Comparison of ENCODE assay signal across 37 cellular contexts in the genomic region with DNA sequence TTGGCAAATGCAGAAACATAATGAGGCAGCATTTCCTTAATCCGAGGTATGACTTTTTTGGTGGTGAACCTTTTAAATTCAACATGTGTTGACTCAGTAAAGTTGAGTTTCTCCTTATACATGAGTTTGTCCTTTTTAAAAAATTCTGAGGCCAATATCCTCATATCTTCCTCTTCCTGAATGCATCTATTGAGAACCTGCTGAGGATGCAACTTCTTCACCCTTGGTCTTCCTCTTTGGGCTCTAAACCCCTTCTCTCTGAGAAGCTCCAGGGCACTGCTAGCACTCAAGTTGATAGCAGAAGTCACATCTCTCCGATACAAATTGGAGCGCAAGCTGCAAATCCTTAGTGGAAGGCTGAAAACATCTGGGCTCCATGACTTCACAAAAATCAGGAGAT. TPM values are rescaled to one million over a fixed set of nuclear protein-coding genes. Genes with fewer than 3 reads are reported as not detected.
"Had no signal": no experiment of that assay in that cellular context is flagged by ENCODE, and none has a peak within 500 bp of the region (broad histone marks: within the 10 kb centered on the region; RNA-seq: fewer than 3 reads in every experiment).

No MANE protein-coding gene starts in this region.

- H3K4me1 Mint-ChIP-seq: activated B cell treated with CpG ODN at 0.5 μM for 24 hours; activated naive CD4-positive, alpha-beta T cell treated with anti-CD3 and anti-CD28 coated beads, Interleukin-2, amount 50 U/mL, for 24 hours; activated naive CD8-positive, alpha-beta T cell treated with anti-CD3 and anti-CD28 coated beads, Interleukin-2, amount 10 ng/mL, durations not matched to agents 7 days and 5 days; brain; central memory CD8-positive, alpha-beta T cell had no signal

- H3K4me3 Mint-ChIP-seq: activated B cell treated with CpG ODN at 0.5 μM for 24 hours; activated CD4-positive, alpha-beta memory T cell treated with anti-CD3 and anti-CD28 coated beads for 36 hours; activated CD4-positive, alpha-beta T cell treated with anti-CD3 and anti-CD28 coated beads, Interleukin-2, amount 10 ng/mL, durations not matched to agents 24 days and 14 days; activated CD8-positive, alpha-beta T cell treated with anti-CD3 and anti-CD28 coated beads for 36 hours; activated naive CD4-positive, alpha-beta T cell treated with anti-CD3 and anti-CD28 coated beads, Interleukin-2, amount 10 ng/mL, durations not matched to agents 7 days and 5 days; activated naive CD4-positive, alpha-beta T cell treated with anti-CD3 and anti-CD28 coated beads, Interleukin-2, amount 50 U/mL, for 24 hours; activated naive CD8-positive, alpha-beta T cell; activated naive CD8-positive, alpha-beta T cell treated with anti-CD3 and anti-CD28 coated beads, Interleukin-2, amount 10 ng/mL, durations not matched to agents 7 days and 5 days; activated naive CD8-positive, alpha-beta T cell treated with anti-CD3 and anti-CD28 coated beads, Interleukin-2, amount 50 U/mL, for 24 hours; activated T-cell treated with anti-CD3 and anti-CD28 coated beads, Interleukin-2, amount 50 U/mL, for 24 hours; brain; central memory CD8-positive, alpha-beta T cell; T-helper 1 cell treated with Interleukin-12 subunit alpha and Interleukin-12 subunit beta and Interleukin-4 antibody, amounts not matched to agents 30 μg/mL and 1 μg/mL, for 36 hours; T-helper 2 cell treated with Interferon-gamma antibody and Interleukin-4, amounts not matched to agents 5 μg/mL and 100 μg/mL, for 36 hours had no signal

- DNase-seq: activated B cell treated with CpG ODN at 0.5 μM for 24 hours; activated CD4-positive, alpha-beta memory T cell treated with anti-CD3 and anti-CD28 coated beads for 36 hours; activated CD4-positive, alpha-beta T cell treated with anti-CD3 and anti-CD28 coated beads for 4 hours; activated CD4-positive, alpha-beta T cell treated with anti-CD3 and anti-CD28 coated beads, Interleukin-2, amount 10 ng/mL, durations not matched to agents 24 days and 14 days; activated CD4-positive, alpha-beta T cell treated with anti-CD3 and anti-CD28 coated beads, Interleukin-2, amount 50 U/mL, for 1 hour; activated CD4-positive, alpha-beta T cell treated with anti-CD3 and anti-CD28 coated beads, Interleukin-2, amount 50 U/mL, for 4 hours; activated CD4-positive, CD25-positive, alpha-beta regulatory T cell treated with anti-CD3 and anti-CD28 coated beads, Interleukin-2, amount 50 U/mL, for 72 hours; activated CD8-positive, alpha-beta memory T cell treated with anti-CD3 and anti-CD28 coated beads, Interleukin-2, amount 50 U/mL, for 48 hours; activated CD8-positive, alpha-beta T cell treated with anti-CD3 and anti-CD28 coated beads for 36 hours; activated effector memory CD4-positive, alpha-beta T cell treated with Interleukin-2 at 50 U/mL for 16 hours; activated gamma-delta T cell; activated naive CD4-positive, alpha-beta T cell treated with anti-CD3 and anti-CD28 coated beads, Interleukin-2, amount 10 ng/mL, durations not matched to agents 7 days and 5 days; activated naive CD4-positive, alpha-beta T cell treated with Interleukin-2 at 50 U/mL for 16 hours; activated naive CD8-positive, alpha-beta T cell treated with anti-CD3 and anti-CD28 coated beads, Interleukin-2, amount 10 ng/mL, durations not matched to agents 7 days and 5 days; activated naive CD8-positive, alpha-beta T cell treated with anti-CD3 and anti-CD28 coated beads, Interleukin-2, amount 50 U/mL, for 24 hours; activated T-cell treated with anti-CD3 and anti-CD28 coated beads, Interleukin-2, amount 50 U/mL, for 24 hours; activated T-cell treated with anti-CD3 and anti-CD28 coated beads, Interleukin-2, amount 50 U/mL, for 48 hours; amygdala; anterior cingulate cortex; caudate nucleus; cerebellar nuclear complex; T-helper 1 cell; T-helper 2 cell; T-helper 9 cell had no signal

- H3K4me1 ChIP-seq: ascending aorta had no signal

- ATAC-seq: activated CD8-positive, alpha-beta T cell treated with anti-CD3 and anti-CD28 coated beads for 36 hours; activated naive CD8-positive, alpha-beta T cell treated with anti-CD3 and anti-CD28 coated beads, Interleukin-2, amount 50 U/mL, for 24 hours had no signal

- H3K27ac Mint-ChIP-seq: activated B cell treated with CpG ODN at 0.5 μM for 24 hours; activated CD4-positive, alpha-beta memory T cell treated with anti-CD3 and anti-CD28 coated beads for 36 hours; activated CD4-positive, alpha-beta T cell treated with anti-CD3 and anti-CD28 coated beads, Interleukin-2, amount 10 ng/mL, durations not matched to agents 24 days and 14 days; activated CD8-positive, alpha-beta T cell treated with anti-CD3 and anti-CD28 coated beads for 36 hours; activated naive CD4-positive, alpha-beta T cell treated with anti-CD3 and anti-CD28 coated beads, Interleukin-2, amount 10 ng/mL, durations not matched to agents 7 days and 5 days; activated naive CD4-positive, alpha-beta T cell treated with anti-CD3 and anti-CD28 coated beads, Interleukin-2, amount 50 U/mL, for 24 hours; activated naive CD8-positive, alpha-beta T cell; activated naive CD8-positive, alpha-beta T cell treated with anti-CD3 and anti-CD28 coated beads, Interleukin-2, amount 10 ng/mL, durations not matched to agents 7 days and 5 days; activated naive CD8-positive, alpha-beta T cell treated with anti-CD3 and anti-CD28 coated beads, Interleukin-2, amount 50 U/mL, for 24 hours; activated T-cell treated with anti-CD3 and anti-CD28 coated beads, Interleukin-2, amount 50 U/mL, for 24 hours; activated T-helper 2 cell treated with anti-CD3 and anti-CD28 coated beads, Interferon-gamma antibody, Interleukin-2, Interleukin-4, amounts not matched to agents 10 μg/mL and 5 μg/mL and 100 μg/mL, durations not matched to agents 14 hours and 24 hours and 36 hours; brain; T-helper 1 cell treated with Interleukin-12 subunit alpha and Interleukin-12 subunit beta and Interleukin-4 antibody, amounts not matched to agents 30 μg/mL and 1 μg/mL, for 36 hours; T-helper 2 cell treated with Interferon-gamma antibody and Interleukin-4, amounts not matched to agents 5 μg/mL and 100 μg/mL, for 36 hours had no signal

- H3K36me3 ChIP-seq: ascending aorta, cardiac muscle cell had no signal

- H3K27ac ChIP-seq: ascending aorta, cardiac muscle cell, VCaP had no signal

- H3K9me3 Mint-ChIP-seq: activated B cell treated with CpG ODN at 0.5 μM for 24 hours; activated CD4-positive, alpha-beta memory T cell treated with anti-CD3 and anti-CD28 coated beads for 36 hours; activated CD4-positive, alpha-beta T cell treated with anti-CD3 and anti-CD28 coated beads, Interleukin-2, amount 10 ng/mL, durations not matched to agents 24 days and 14 days; activated CD8-positive, alpha-beta T cell treated with anti-CD3 and anti-CD28 coated beads for 36 hours; activated naive CD4-positive, alpha-beta T cell treated with anti-CD3 and anti-CD28 coated beads, Interleukin-2, amount 10 ng/mL, durations not matched to agents 7 days and 5 days; activated naive CD4-positive, alpha-beta T cell treated with anti-CD3 and anti-CD28 coated beads, Interleukin-2, amount 50 U/mL, for 24 hours; activated naive CD8-positive, alpha-beta T cell treated with anti-CD3 and anti-CD28 coated beads, Interleukin-2, amount 10 ng/mL, durations not matched to agents 7 days and 5 days; activated naive CD8-positive, alpha-beta T cell treated with anti-CD3 and anti-CD28 coated beads, Interleukin-2, amount 50 U/mL, for 24 hours; activated T-cell treated with anti-CD3 and anti-CD28 coated beads, Interleukin-2, amount 50 U/mL, for 24 hours; activated T-helper 2 cell treated with anti-CD3 and anti-CD28 coated beads, Interferon-gamma antibody, Interleukin-2, Interleukin-4, amounts not matched to agents 10 μg/mL and 5 μg/mL and 100 μg/mL, durations not matched to agents 14 hours and 24 hours and 36 hours; brain; central memory CD8-positive, alpha-beta T cell; T-helper 1 cell treated with Interleukin-12 subunit alpha and Interleukin-12 subunit beta and Interleukin-4 antibody, amounts not matched to agents 30 μg/mL and 1 μg/mL, for 36 hours; T-helper 2 cell treated with Interferon-gamma antibody and Interleukin-4, amounts not matched to agents 5 μg/mL and 100 μg/mL, for 36 hours had no signal

- H3K36me3 Mint-ChIP-seq: activated CD4-positive, alpha-beta memory T cell treated with anti-CD3 and anti-CD28 coated beads for 36 hours; activated naive CD4-positive, alpha-beta T cell treated with anti-CD3 and anti-CD28 coated beads, Interleukin-2, amount 10 ng/mL, durations not matched to agents 7 days and 5 days; activated naive CD4-positive, alpha-beta T cell treated with anti-CD3 and anti-CD28 coated beads, Interleukin-2, amount 50 U/mL, for 24 hours; activated naive CD8-positive, alpha-beta T cell; activated naive CD8-positive, alpha-beta T cell treated with anti-CD3 and anti-CD28 coated beads, Interleukin-2, amount 10 ng/mL, durations not matched to agents 7 days and 5 days; brain had no signal

- H3K4me3 ChIP-seq: ascending aorta, cardiac muscle cell had no signal

- H3K27me3 Mint-ChIP-seq: activated CD8-positive, alpha-beta T cell treated with anti-CD3 and anti-CD28 coated beads for 36 hours; activated naive CD4-positive, alpha-beta T cell treated with anti-CD3 and anti-CD28 coated beads, Interleukin-2, amount 50 U/mL, for 24 hours; activated T-cell treated with anti-CD3 and anti-CD28 coated beads, Interleukin-2, amount 50 U/mL, for 24 hours; central memory CD8-positive, alpha-beta T cell had no signal

- FAIRE-seq: bronchial epithelial cell, TTC549 had no signal

- H3K27me3 ChIP-seq: ascending aorta had no signal

RNA-seq across cellular contexts. Expression of gene SLFN14, which starts 3.3 kb away (rescaled TPM):
- total RNA-seq: activated B cell treated with CpG ODN at 0.5 μM for 24 hours; activated CD4-positive, alpha-beta memory T cell treated with anti-CD3 and anti-CD28 coated beads for 36 hours; activated naive CD8-positive, alpha-beta T cell treated with anti-CD3 and anti-CD28 coated beads, Interleukin-2, amount 10 ng/mL, durations not matched to agents 7 days and 5 days; activated T-helper 2 cell treated with anti-CD3 and anti-CD28 coated beads, Interferon-gamma antibody, Interleukin-2, Interleukin-4, amounts not matched to agents 10 μg/mL and 5 μg/mL and 100 μg/mL, durations not matched to agents 14 hours and 24 hours and 36 hours; ascending aorta; bronchial epithelial cell; chondrocyte had no signal

RNA-seq across cellular contexts. Expression of gene SLFN12L, which starts 19.9 kb away (rescaled TPM):
- total RNA-seq: ascending aorta, cardiac muscle cell, chondrocyte had no signal
- polyA plus RNA-seq: cardiac muscle cell had no signal
